15 cellular contexts compared by ENCODE assay signal in the genomic region with DNA sequence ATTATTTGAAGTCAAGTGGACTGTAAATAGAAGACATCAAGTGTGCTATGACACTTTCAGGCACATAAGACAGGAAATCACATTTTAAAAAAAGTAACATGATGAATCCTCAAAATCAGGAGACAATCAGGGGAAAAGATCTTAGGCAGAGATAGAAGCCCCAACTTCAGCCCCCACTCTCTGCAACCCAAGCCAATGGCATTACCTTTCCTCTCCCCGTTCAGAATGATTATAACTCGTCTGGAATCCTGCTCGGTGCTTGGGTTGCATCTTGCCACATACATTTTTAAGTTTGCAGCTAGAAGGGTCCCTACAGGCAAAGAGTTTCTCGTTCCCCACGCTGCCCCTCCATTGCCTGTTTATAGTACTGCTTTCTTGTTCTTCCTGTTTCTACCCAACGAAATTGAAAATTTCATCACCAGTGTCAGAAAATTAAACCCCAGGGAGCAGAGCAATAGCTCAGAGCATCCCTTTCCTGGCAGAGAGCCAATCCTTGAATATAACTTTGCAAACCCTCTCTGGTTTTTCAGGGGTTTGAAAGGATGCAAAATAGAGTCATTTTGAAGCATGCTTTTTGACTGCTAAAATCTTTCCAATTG.
DNase-seq lines count a peak whose midpoint lies in the region; ATAC-seq and TF ChIP-seq lines count a peak whose summit lies in the region.
"Had no signal": no experiment of that assay in that cellular context is flagged by ENCODE, and none has a peak within 500 bp of the region (broad histone marks: within the 10 kb centered on the region; RNA-seq: fewer than 3 reads in every experiment).

No MANE protein-coding gene starts in this region.

- H3K36me3 Mint-ChIP-seq in progenitor cell of endocrine pancreas (ENCODE audit: insufficient read depth): peaks cover 9% of the 10 kb centered on the region

- DNase-seq in NCI-H2081 (lab: John Stamatoyannopoulos, UW) (peak; percentile 40 to 44), NCI-H2081 treated with DMSO at 0.1 percent for 48 hours (lab: John Stamatoyannopoulos, UW) (no peak), NCI-H1092 (lab: John Stamatoyannopoulos, UW) (peak; percentile 11), SIG-M5 (lab: John Stamatoyannopoulos, UW) (peak; percentile 58), progenitor cell of endocrine pancreas (ENCODE audit: low spot score, unreplicated experiment) (no peak)
- DNase-seq: ACHN; activated CD8-positive, alpha-beta memory T cell treated with anti-CD3 and anti-CD28 coated beads, Interleukin-2, amount 50 U/mL, for 4 hours; aorta; effector CD8-positive, alpha-beta T cell; MG63; trophoblast cell had no signal

- ATAC-seq in GM19035 (IDR thresholded peaks at IDR 0.05; ENCODE audit: unreplicated experiment): no peak
- ATAC-seq in HG02973 (IDR thresholded peaks at IDR 0.05; ENCODE audit: unreplicated experiment): no peak
- no peak for ATAC-seq in HG02884 (IDR thresholded peaks at IDR 0.05; ENCODE audit: unreplicated experiment)

- peak overlapping the region; percentile 57 for H3K4me3 Mint-ChIP-seq in progenitor cell of endocrine pancreas (ENCODE audit: low read depth)
- H3K4me3 Mint-ChIP-seq: neural progenitor cell had no signal

- H3K27me3 Mint-ChIP-seq in progenitor cell of endocrine pancreas: no peaks in the 10 kb centered on the region

- peaks cover 36% of the 10 kb centered on the region for H3K4me1 Mint-ChIP-seq in progenitor cell of endocrine pancreas (ENCODE audit: low read depth)

- H3K27ac Mint-ChIP-seq in progenitor cell of endocrine pancreas: no peak overlapping the region

- no peaks in the 10 kb centered on the region for H3K9me3 Mint-ChIP-seq in progenitor cell of endocrine pancreas (ENCODE audit: low read depth)
- H3K9me3 Mint-ChIP-seq: neural progenitor cell had no signal

- TF ChIP-seq CTCF in progenitor cell of endocrine pancreas (IDR thresholded peaks at IDR 0.05; ENCODE audit: unreplicated experiment): no peak

Comparison
In these comparisons a context has a peak if more than half of its experiments do, and no peak if none do; other contexts are left out.
1. DNase-seq: peak in NCI-H2081 (2 of 2), NCI-H1092 (single experiment) and SIG-M5 (single experiment); none in NCI-H2081 treated with DMSO at 0.1 percent for 48 hours (single experiment) and progenitor cell of endocrine pancreas (single experiment).